ENCODE assay signal across 8 cellular contexts in genomic region chr14:96424104-96424989, GRCh38. TPM values are rescaled to one million over a fixed set of nuclear protein-coding genes. Genes with fewer than 3 reads are reported as not detected.
DNase-seq lines count a peak whose midpoint lies in the region; ATAC-seq, FAIRE-seq and TF ChIP-seq lines count a peak whose summit lies in the region.

No MANE protein-coding gene starts in this region.

- 4% methylated on average over 25 of the region's 34 CpGs for WGBS in esophagus muscularis mucosa
- 8 to 9% methylated on average over 9 to 33 of the region's 34 CpGs for WGBS in upper lobe of left lung, 2 donors

- H3K4me3 Mint-ChIP-seq in activated CD8-positive, alpha-beta T cell treated with anti-CD3 and anti-CD28 coated beads, Interleukin-2, amount 10 ng/mL, durations not matched to agents 7 days and 5 days, result peak overlapping the region; percentile 65
- peak overlapping the region; percentile 77 to 91 (median 82) for H3K4me3 Mint-ChIP-seq in naive B cell

- POLR2A ChIA-PET in activated CD8-positive, alpha-beta T cell treated with anti-CD3 and anti-CD28 coated beads, Interleukin-2, amount 10 ng/mL, durations not matched to agents 7 days and 5 days (lab: Charles Lee), result no interaction called here

- peak; percentile 44 for FAIRE-seq in GM19239 (lab: Jason Lieb, UNC)

- TF ChIP-seq EP300 in esophagus muscularis mucosa (IDR thresholded peaks at IDR 0.05), result no peak
- TF ChIP-seq EP300 in upper lobe of left lung (IDR thresholded peaks at IDR 0.05), result no peak

- H3K4me3 ChIP-seq in esophagus muscularis mucosa (peak overlapping the region; percentile 48 to 52 (median 48)), upper lobe of left lung (peak overlapping the region in 3 of 4 donors; percentile 24 to 50 (median 50))

- H3K9me3 Mint-ChIP-seq in activated CD8-positive, alpha-beta T cell treated with anti-CD3 and anti-CD28 coated beads, Interleukin-2, amount 10 ng/mL, durations not matched to agents 7 days and 5 days (ENCODE audit: insufficient read depth), result no peaks in the 10 kb centered on the region
- peaks cover 0 to 16% (median 6%) of the 10 kb centered on the region in 7 donors for H3K9me3 Mint-ChIP-seq in naive B cell

- peaks cover 4% of the 10 kb centered on the region for H3K4me1 Mint-ChIP-seq in activated CD8-positive, alpha-beta T cell treated with anti-CD3 and anti-CD28 coated beads, Interleukin-2, amount 10 ng/mL, durations not matched to agents 7 days and 5 days (ENCODE audit: low read depth)
- peaks cover 17 to 24% (median 23%) of the 10 kb centered on the region in 3 donors for H3K4me1 Mint-ChIP-seq in naive B cell

- peak; percentile 77 for ATAC-seq in HG03457 (IDR thresholded peaks at IDR 0.05; ENCODE audit: unreplicated experiment)
- peak; percentile 87 for ATAC-seq in activated CD8-positive, alpha-beta T cell treated with anti-CD3 and anti-CD28 coated beads, Interleukin-2, amount 10 ng/mL, durations not matched to agents 7 days and 5 days
- peak; percentile 62 to 73 for ATAC-seq in naive B cell (ENCODE audit: low read depth in 2 of 2)
- ATAC-seq in upper lobe of left lung (ENCODE audit: low FRiP score in 2 of 2), result peak in 1 of 2 donors; percentile 95

- peaks cover 0 to 9% (median 2%) of the 10 kb centered on the region in 4 donors for H3K27me3 ChIP-seq in esophagus muscularis mucosa
- no peaks in the 10 kb centered on the region for H3K27me3 ChIP-seq in upper lobe of left lung

- no peak overlapping the region for H3K27ac ChIP-seq in esophagus muscularis mucosa (replicated peaks in 1 of 4)
- H3K27ac ChIP-seq in upper lobe of left lung, result no peak overlapping the region

- H3K4me1 ChIP-seq in esophagus muscularis mucosa (peaks cover 0 to 11% (median 9%) of the 10 kb centered on the region in 4 donors), upper lobe of left lung (peaks cover 5 to 9% (median 7%) of the 10 kb centered on the region in 4 donors)

- TF ChIP-seq CTCF in esophagus muscularis mucosa (IDR thresholded peaks at IDR 0.05) (peak; percentile 68 to 81 (median 71)), upper lobe of left lung (IDR thresholded peaks at IDR 0.05) (peak; percentile 62 to 88 (median 83))

- CTCF ChIA-PET in activated CD8-positive, alpha-beta T cell treated with anti-CD3 and anti-CD28 coated beads, Interleukin-2, amount 10 ng/mL, durations not matched to agents 7 days and 5 days (lab: Charles Lee), result interaction anchor here (0.6 to 4.3 kb wide), 3 partner anchors 16 to 128 kb away, joined by 3 to 22 read pairs (median 4); no protein-coding TSS in a partner anchor

- peak; percentile 52 for DNase-seq in COLO829 (ENCODE audit: low spot score)
- DNase-seq in GM19239 (ENCODE audit: insufficient read length, low spot score), result peak; percentile 27
- DNase-seq in NCI-H524 treated with DMSO at 0.1 percent for 48 hours (lab: John Stamatoyannopoulos, UW), result peak; percentile 57
- DNase-seq in activated CD8-positive, alpha-beta T cell treated with anti-CD3 and anti-CD28 coated beads, Interleukin-2, amount 10 ng/mL, durations not matched to agents 7 days and 5 days, result peak; percentile 32
- no peak for DNase-seq in esophagus muscularis mucosa (ENCODE audit: extremely low spot score)
- peak; percentile 55 for DNase-seq in naive B cell
- DNase-seq in upper lobe of left lung, result peak in 1 of 2 donors; percentile 88

- no peaks in the 10 kb centered on the region for H3K36me3 Mint-ChIP-seq in activated CD8-positive, alpha-beta T cell treated with anti-CD3 and anti-CD28 coated beads, Interleukin-2, amount 10 ng/mL, durations not matched to agents 7 days and 5 days (ENCODE audit: low read depth)
- H3K36me3 Mint-ChIP-seq in naive B cell, result no peaks in the 10 kb centered on the region

- no peak overlapping the region for H3K27ac Mint-ChIP-seq in activated CD8-positive, alpha-beta T cell treated with anti-CD3 and anti-CD28 coated beads, Interleukin-2, amount 10 ng/mL, durations not matched to agents 7 days and 5 days
- H3K27ac Mint-ChIP-seq in naive B cell, result peak overlapping the region in 1 of 6 donors; percentile 68

- intact Hi-C loops in esophagus muscularis mucosa (cut with DNase I), result loop anchor here (5.0 kb wide), 1 partner anchor 127 kb away; no protein-coding TSS in a partner anchor

- TF ChIP-seq POLR2A in esophagus muscularis mucosa (IDR thresholded peaks at IDR 0.05; ENCODE audit: low read depth), result no peak
- no peak for TF ChIP-seq POLR2A in upper lobe of left lung (IDR thresholded peaks at IDR 0.05)

- no peaks in the 10 kb centered on the region for H3K36me3 ChIP-seq in esophagus muscularis mucosa
- H3K36me3 ChIP-seq in upper lobe of left lung, result no peaks in the 10 kb centered on the region

- peaks cover 5% of the 10 kb centered on the region for H3K27me3 Mint-ChIP-seq in activated CD8-positive, alpha-beta T cell treated with anti-CD3 and anti-CD28 coated beads, Interleukin-2, amount 10 ng/mL, durations not matched to agents 7 days and 5 days (ENCODE audit: low read depth)
- peaks cover 0 to 14% (median 0%) of the 10 kb centered on the region in 3 donors for H3K27me3 Mint-ChIP-seq in naive B cell

- H3K9me3 ChIP-seq in esophagus muscularis mucosa (no peaks in the 10 kb centered on the region), upper lobe of left lung (no peaks in the 10 kb centered on the region)

RNA-seq across cellular contexts. Expression of gene AK7, which starts 32.4 kb away (rescaled TPM):
- under 1 TPM; 0.42 to 0.65 TPM for total RNA-seq in activated CD8-positive, alpha-beta T cell treated with anti-CD3 and anti-CD28 coated beads, Interleukin-2, amount 10 ng/mL, durations not matched to agents 7 days and 5 days
- 1 to 10 TPM in 2 of 4 donors, under 1 TPM in 2; 0.42 to 3.6 (median 1.8) TPM for total RNA-seq in esophagus muscularis mucosa
- under 1 TPM in 1 of 6 donors, not detected in 5; 0.62 TPM for polyA plus RNA-seq in naive B cell (ENCODE audit: low read depth in 6 of 6)
- total RNA-seq in upper lobe of left lung, result 10 to 100 TPM in 3 of 6 donors, 1 to 10 TPM in 3; 3.9 to 44.9 (median 7.6) TPM
